Comparison of ENCODE assay signal across 27 cellular contexts in genomic region chr3:28139288-28139687, GRCh38.
DNase-seq lines count a peak whose midpoint lies in the region; ATAC-seq and TF ChIP-seq lines count a peak whose summit lies in the region.
"Had no signal": no experiment of that assay in that cellular context is flagged by ENCODE, and none has a peak within 500 bp of the region (broad histone marks: within the 10 kb centered on the region; RNA-seq: fewer than 3 reads in every experiment).

No MANE protein-coding gene starts in this region.

- H3K27me3 ChIP-seq in left ventricle myocardium inferior (ENCODE audit: low read depth) (no peaks in the 10 kb centered on the region), lung (ENCODE audit: control insufficient read depth, insufficient read depth) (no peaks in the 10 kb centered on the region), upper lobe of right lung (no peaks in the 10 kb centered on the region)
- H3K27me3 ChIP-seq: BLaER1, breast epithelium, colonic mucosa, Peyer's patch had no signal

- no peaks in the 10 kb centered on the region for H3K27me3 Mint-ChIP-seq in effector memory CD8-positive, alpha-beta T cell
- H3K27me3 Mint-ChIP-seq: stimulated activated naive CD8-positive, alpha-beta T cell treated with anti-CD3 and anti-CD28 coated beads, Interleukin-15, Interleukin-2, amounts not matched to agents 100 ng/mL and 50 ng/mL, for 24 hours had no signal

- no peaks in the 10 kb centered on the region for H3K36me3 Mint-ChIP-seq in effector memory CD8-positive, alpha-beta T cell (ENCODE audit: insufficient read depth)

- TF ChIP-seq CTCF in left ventricle myocardium inferior (IDR thresholded peaks at IDR 0.05; ENCODE audit: borderline replicate concordance) = no peak
- TF ChIP-seq CTCF in lung (IDR thresholded peaks at IDR 0.05; ENCODE audit: control extremely low read depth, extremely low read depth) = no peak
- no peak for TF ChIP-seq CTCF in upper lobe of right lung (IDR thresholded peaks at IDR 0.05)

- H3K9me3 Mint-ChIP-seq in effector memory CD8-positive, alpha-beta T cell = no peaks in the 10 kb centered on the region
- H3K9me3 Mint-ChIP-seq: activated naive CD4-positive, alpha-beta T cell treated with anti-CD3 and anti-CD28 coated beads for 36 hours; neural crest cell; stimulated activated naive CD8-positive, alpha-beta T cell treated with anti-CD3 and anti-CD28 coated beads, Interleukin-15, Interleukin-2, amounts not matched to agents 100 ng/mL and 50 ng/mL, for 24 hours had no signal

- H3K9me3 ChIP-seq in left ventricle myocardium inferior (replicated peaks) (no peaks in the 10 kb centered on the region), lung (ENCODE audit: control insufficient read depth in 2 of 2, insufficient read depth in 1 of 2, low read length in 1 of 2) (no peaks in the 10 kb centered on the region), upper lobe of right lung (no peaks in the 10 kb centered on the region)
- H3K9me3 ChIP-seq: BLaER1, breast epithelium, colonic mucosa, Peyer's patch had no signal

- no peaks in the 10 kb centered on the region for H3K36me3 ChIP-seq in left ventricle myocardium inferior
- no peaks in the 10 kb centered on the region for H3K36me3 ChIP-seq in lung (ENCODE audit: control insufficient read depth in 2 of 2, insufficient read depth in 2 of 2, low read length in 2 of 2)
- no peaks in the 10 kb centered on the region for H3K36me3 ChIP-seq in upper lobe of right lung
- H3K36me3 ChIP-seq: BLaER1, breast epithelium, colonic mucosa, Peyer's patch had no signal

- H3K4me3 ChIP-seq in left ventricle myocardium inferior (no peak overlapping the region), lung (no peak overlapping the region), upper lobe of right lung (no peak overlapping the region)
- H3K4me3 ChIP-seq: BLaER1, breast epithelium, colonic mucosa, Peyer's patch had no signal

- H3K27ac ChIP-seq in left ventricle myocardium inferior (replicated peaks) = peak overlapping the region; percentile 83
- peak overlapping the region in 1 of 2 donors; percentile 21 for H3K27ac ChIP-seq in lung (ENCODE audit: low read depth in 1 of 2, low read length in 1 of 2)
- H3K27ac ChIP-seq in upper lobe of right lung = no peak overlapping the region
- H3K27ac ChIP-seq: BLaER1, breast epithelium, colonic mucosa, epithelial cell of prostate, parathyroid adenoma, Peyer's patch had no signal

- DNase-seq in effector memory CD8-positive, alpha-beta T cell = no peak
- DNase-seq in left ventricle myocardium inferior (peak; percentile 36), lung (ENCODE audit: low spot score) (no peak), upper lobe of right lung (no peak), mucosa of gallbladder (ENCODE audit: low spot score) (no peak), medulla oblongata (ENCODE audit: extremely low spot score) (no peak), NCI-H1436 (lab: John Stamatoyannopoulos, UW) (no peak)
- DNase-seq: activated CD8-positive, alpha-beta T cell treated with anti-CD3 and anti-CD28 coated beads, Interleukin-2, amount 10 ng/mL, durations not matched to agents 7 days and 5 days; activated naive CD4-positive, alpha-beta T cell treated with anti-CD3 and anti-CD28 coated beads for 36 hours; colonic mucosa; effector CD4-positive, alpha-beta T cell; HCEC 1CT; kidney glomerular epithelial cell; mesenchymal stem cell; NCI-H446; Peyer's patch; SIG-M5; stimulated activated CD8-positive, alpha-beta memory T cell treated with anti-CD3 and anti-CD28 coated beads, Interleukin-4, amount 100 ng/mL, for 48 hours; SW 1271; T-helper 9 cell had no signal

- H3K4me1 ChIP-seq in left ventricle myocardium inferior (peaks cover 8% of the 10 kb centered on the region), lung (ENCODE audit: control insufficient read depth in 2 of 2, insufficient read depth in 2 of 2, low read length in 2 of 2) (peaks cover 2 to 5% of the 10 kb centered on the region in 2 donors), upper lobe of right lung (peaks cover 6% of the 10 kb centered on the region)
- H3K4me1 ChIP-seq: BLaER1, breast epithelium, colonic mucosa, parathyroid adenoma, Peyer's patch had no signal

- WGBS in lung, 2 donors = 47 to 53% methylated on average over 4 of the region's 4 CpGs

- H3K4me3 Mint-ChIP-seq in effector memory CD8-positive, alpha-beta T cell = peak overlapping the region in 1 of 2 donors; percentile 21
- H3K4me3 Mint-ChIP-seq: activated CD8-positive, alpha-beta T cell treated with anti-CD3 and anti-CD28 coated beads, Interleukin-2, amount 10 ng/mL, durations not matched to agents 7 days and 5 days; activated naive CD4-positive, alpha-beta T cell treated with anti-CD3 and anti-CD28 coated beads for 36 hours; neural crest cell; stimulated activated naive CD8-positive, alpha-beta T cell treated with anti-CD3 and anti-CD28 coated beads, Interleukin-15, Interleukin-2, amounts not matched to agents 100 ng/mL and 50 ng/mL, for 24 hours had no signal

- intact Hi-C loops in left ventricle myocardium inferior (cut with micrococcal nuclease) = no loop called here
- intact Hi-C loops in upper lobe of right lung (cut with DNase I) = no loop called here

- ATAC-seq in effector memory CD8-positive, alpha-beta T cell (replicated peaks) = peak; percentile 32
- ATAC-seq in lung (ENCODE audit: insufficient read depth, low FRiP score) (peak; percentile 39), upper lobe of right lung (peak; percentile 60), HG02610 (IDR thresholded peaks at IDR 0.05; ENCODE audit: unreplicated experiment) (no peak)
- ATAC-seq: activated CD8-positive, alpha-beta T cell treated with anti-CD3 and anti-CD28 coated beads, Interleukin-2, amount 10 ng/mL, durations not matched to agents 7 days and 5 days had no signal

- H3K27ac Mint-ChIP-seq in effector memory CD8-positive, alpha-beta T cell = no peak overlapping the region
- H3K27ac Mint-ChIP-seq: activated CD8-positive, alpha-beta T cell treated with anti-CD3 and anti-CD28 coated beads, Interleukin-2, amount 10 ng/mL, durations not matched to agents 7 days and 5 days; activated naive CD4-positive, alpha-beta T cell treated with anti-CD3 and anti-CD28 coated beads for 36 hours; stimulated activated naive CD8-positive, alpha-beta T cell treated with anti-CD3 and anti-CD28 coated beads, Interleukin-15, Interleukin-2, amounts not matched to agents 100 ng/mL and 50 ng/mL, for 24 hours had no signal

- peaks cover 0 to 14% of the 10 kb centered on the region in 2 donors for H3K4me1 Mint-ChIP-seq in effector memory CD8-positive, alpha-beta T cell (ENCODE audit: low read depth in 2 of 2)
- H3K4me1 Mint-ChIP-seq: neural crest cell had no signal
